In the genomic region with DNA sequence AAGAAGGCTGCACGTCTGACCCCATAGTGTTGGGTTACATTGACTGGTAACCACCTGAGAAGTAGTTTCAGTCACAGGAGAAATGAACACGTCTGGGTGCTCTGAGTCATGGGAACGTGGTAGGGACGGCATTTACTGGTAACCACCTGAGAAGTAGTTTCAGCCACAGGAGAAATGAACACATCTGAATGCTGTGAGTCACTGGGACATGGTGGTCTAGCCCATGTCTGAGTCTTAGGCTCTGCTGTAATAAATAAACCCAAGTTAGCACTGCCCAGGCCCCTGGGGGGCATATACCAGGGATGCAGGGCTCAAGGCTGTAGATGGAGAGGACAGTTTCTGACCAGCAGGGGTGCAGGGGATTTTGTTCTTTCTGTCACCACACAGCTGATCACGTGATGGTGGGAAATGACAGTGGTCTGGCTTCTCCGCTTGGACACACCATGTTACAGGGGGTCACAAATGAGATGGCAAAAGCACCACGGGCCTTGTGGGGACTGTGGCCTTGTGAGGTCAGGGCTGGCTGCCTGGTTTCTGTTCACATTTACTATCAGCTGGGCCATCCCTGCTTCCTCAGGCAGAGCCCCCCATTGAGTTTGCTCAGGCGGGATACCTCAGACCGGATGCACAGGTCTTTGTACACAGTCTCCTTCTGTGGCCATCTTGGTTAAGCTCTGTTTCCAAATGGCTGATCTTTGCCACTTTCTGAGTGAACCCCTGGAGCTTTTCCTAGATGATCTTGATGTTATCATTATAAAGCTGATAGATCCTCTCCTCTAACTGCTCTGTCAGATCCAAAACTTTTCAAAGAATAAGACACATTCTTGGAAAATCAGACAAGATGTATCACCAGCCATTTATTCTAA, we compare ENCODE assay signal across 1 cellular context.
TF ChIP-seq lines count a peak whose summit lies in the region.

No MANE protein-coding gene starts in this region.

TF ChIP-seq in HepG2, 621 proteins besides CTCF, POLR2A, EP300 and RAD21:
- TF ChIP-seq, protein P1, sequence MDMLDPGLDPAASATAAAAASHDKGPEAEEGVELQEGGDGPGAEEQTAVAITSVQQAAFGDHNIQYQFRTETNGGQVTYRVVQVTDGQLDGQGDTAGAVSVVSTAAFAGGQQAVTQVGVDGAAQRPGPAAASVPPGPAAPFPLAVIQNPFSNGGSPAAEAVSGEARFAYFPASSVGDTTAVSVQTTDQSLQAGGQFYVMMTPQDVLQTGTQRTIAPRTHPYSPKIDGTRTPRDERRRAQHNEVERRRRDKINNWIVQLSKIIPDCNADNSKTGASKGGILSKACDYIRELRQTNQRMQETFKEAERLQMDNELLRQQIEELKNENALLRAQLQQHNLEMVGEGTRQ (IDR thresholded peaks at IDR 0.05; ENCODE audit: low read depth, low read length): peak; percentile 33; the same call in 1 of the 2 replicates
- TF ChIP-seq, protein P1 (CRISPR knock-in tag; IDR thresholded peaks at IDR 0.05; ENCODE audit: borderline replicate concordance): no peak
- TF ChIP-seq NFE2 (CRISPR knock-in tag; IDR thresholded peaks at IDR 0.05) (no peak), ZNF256 (CRISPR knock-in tag; conservative IDR thresholded peaks at IDR 0.05) (no peak), GABPA (IDR thresholded peaks at IDR 0.05; ENCODE audit: low read depth, low read length) (no peak), GABPA (CRISPR knock-in tag; IDR thresholded peaks at IDR 0.05; ENCODE audit: low read depth) (no peak), ZNF768 (CRISPR knock-in tag; IDR thresholded peaks at IDR 0.05) (no peak), ZNF773 (CRISPR knock-in tag; IDR thresholded peaks at IDR 0.05; ENCODE audit: borderline replicate concordance) (no peak), POLR2AphosphoS2 (IDR thresholded peaks at IDR 0.05; ENCODE audit: low read depth, low read length) (no peak), RAD51 (IDR thresholded peaks at IDR 0.05; ENCODE audit: borderline replicate concordance) (peak; percentile 71; the same call in 1 of the 2 replicates), RARG (CRISPR knock-in tag; IDR thresholded peaks at IDR 0.05; ENCODE audit: low read depth) (no peak)
